Comparison of ENCODE assay signal across 9 cellular contexts in genomic region chr1:39258925-39259244, GRCh38. TPM values are rescaled to one million over a fixed set of nuclear protein-coding genes. Genes with fewer than 3 reads are reported as not detected.
A peak's percentile ranks its signal among the peaks of the same experiment; 100 is the strongest.
DNase-seq lines count a peak whose midpoint lies in the region; ATAC-seq, FAIRE-seq and TF ChIP-seq lines count a peak whose summit lies in the region.
"Had no signal": no experiment of that assay in that cellular context is flagged by ENCODE, and none has a peak within 500 bp of the region (broad histone marks: within the 10 kb centered on the region; RNA-seq: fewer than 3 reads in every experiment).

No MANE protein-coding gene starts in this region.

- no peak for TF ChIP-seq POLR2A in IMR-90 (IDR thresholded peaks at IDR 0.05; ENCODE audit: low read depth, low read length)
- no peak for TF ChIP-seq POLR2A in breast epithelium (IDR thresholded peaks at IDR 0.05)

- H3K9me1 ChIP-seq in IMR-90 (ENCODE audit: insufficient read depth, low read length) = peaks cover 19% of the 10 kb centered on the region

- no TSS peak for BruUV-seq in IMR-90 (replicated peaks; lab: Mats Ljungman, UMichigan)

- no peak overlapping the region for H3K18ac ChIP-seq in IMR-90 (ENCODE audit: low read depth, low read length)

- dilution Hi-C loops in IMR-90 (cut with HindIII; ENCODE audit: low sequenced_read_pairs, unreplicated experiment) = no loop called here

- no peak overlapping the region for H3K56ac ChIP-seq in IMR-90 (ENCODE audit: extremely low read depth, insufficient read depth, low read length)

- no peak overlapping the region for H3K4me2 ChIP-seq in IMR-90 (ENCODE audit: low read depth, low read length)

- H3K4ac ChIP-seq in IMR-90 (ENCODE audit: low read depth, low read length) = 0 out of 2 replicates have a peak overlapping the region, but pooled peaks have one; percentile 40

- H2BK120ac ChIP-seq in IMR-90 (ENCODE audit: low read depth, low read length) = peak overlapping the region; percentile 50

- in situ Hi-C loops in IMR-90 (cut with MboI; ENCODE audit: low sequenced_read_pairs) = loop anchor here (5.0 kb wide), 1 partner anchor 62 kb away; no protein-coding TSS in a partner anchor

- no peak overlapping the region for H4K8ac ChIP-seq in IMR-90 (ENCODE audit: low read depth in 2 of 2, low read length in 2 of 2)

- H3K79me1 ChIP-seq in IMR-90 (ENCODE audit: low read depth in 1 of 2, low read length in 2 of 2) = peaks cover 15 to 63% of the 10 kb centered on the region in 2 experiments

- H3K23ac ChIP-seq in IMR-90 (ENCODE audit: low read depth, low read length) = peak overlapping the region; percentile 27; the same call in 1 of the 2 replicates

- TF ChIP-seq CTCF in CD14-positive monocyte (IDR thresholded peaks at IDR 0.05) = peak; percentile 26
- TF ChIP-seq CTCF in IMR-90 (conservative IDR thresholded peaks at IDR 0.05; ENCODE audit: low read depth, low read length) = no peak
- TF ChIP-seq CTCF in breast epithelium (IDR thresholded peaks at IDR 0.05) = no peak
- TF ChIP-seq CTCF in psoas muscle (IDR thresholded peaks at IDR 0.05) = no peak

- POLR2A ChIA-PET in IMR-90 (lab: Charles Lee; ENCODE audit: unreplicated experiment) = no interaction called here

- no peak overlapping the region for H2AFZ ChIP-seq in IMR-90 (replicated peaks; ENCODE audit: low read length, poor library complexity)

- H4K91ac ChIP-seq in IMR-90 (ENCODE audit: insufficient read depth, low read depth, low read length) = peak overlapping the region; percentile 16; the same call in 1 of the 2 replicates

- no peaks in the 10 kb centered on the region for H3K27me3 Mint-ChIP-seq in CD14-positive monocyte (ENCODE audit: low read depth in 3 of 3)

- peaks cover 41 to 53% of the 10 kb centered on the region in 2 donors for H3K36me3 Mint-ChIP-seq in CD14-positive monocyte

- H3K27ac ChIP-seq in IMR-90 (ENCODE audit: insufficient read depth, low read length) (no peak overlapping the region), breast epithelium (peak overlapping the region; percentile 36 to 59), psoas muscle (peak overlapping the region; percentile 0)

- H4K5ac ChIP-seq in IMR-90 (ENCODE audit: low read depth, low read length) = no peak overlapping the region

- TF ChIP-seq RAD21 in IMR-90 (IDR thresholded peaks at IDR 0.05; ENCODE audit: low read length) = no peak

- H2BK20ac ChIP-seq in IMR-90 (ENCODE audit: low read depth, low read length) = no peak overlapping the region

- H3K36me3 ChIP-seq in IMR-90 (ENCODE audit: control insufficient read depth, insufficient read depth, low read length) (peaks cover 22% of the 10 kb centered on the region), breast epithelium (no peaks in the 10 kb centered on the region), psoas muscle (ENCODE audit: insufficient read depth in 1 of 2, low read depth in 1 of 2) (peaks cover 0 to 53% of the 10 kb centered on the region in 2 donors)

- H3K9ac ChIP-seq in IMR-90 (ENCODE audit: low read depth, low read length) = no peak overlapping the region

- DNase-seq in CD14-positive monocyte (ENCODE audit: low spot score) = no peak
- no peak for DNase-seq in IMR-90
- DNase-seq in breast epithelium (ENCODE audit: low spot score in 2 of 2) = no peak
- no peak for DNase-seq in psoas muscle
- DNase-seq in effector CD8-positive, alpha-beta T cell (lab: John Stamatoyannopoulos, UW) = no peak
- DNase-seq in NCI-H748 (lab: John Stamatoyannopoulos, UW; ENCODE audit: unreplicated experiment) = no peak
- DNase-seq in urothelium cell line (ENCODE audit: low spot score) = no peak
- DNase-seq: SIG-M5 had no signal

- H3K4me3 ChIP-seq in IMR-90 (ENCODE audit: insufficient read depth, low read depth, low read length) = no peak overlapping the region
- H3K4me3 ChIP-seq in breast epithelium = no peak overlapping the region
- H3K4me3 ChIP-seq in psoas muscle = no peak overlapping the region

- H4K20me1 ChIP-seq in IMR-90 (ENCODE audit: insufficient read depth, low read length) = peaks cover 56% of the 10 kb centered on the region

- no peak overlapping the region for H2AK9ac ChIP-seq in IMR-90 (replicated peaks; ENCODE audit: low read depth, low read length, poor library complexity)

- H3K27ac Mint-ChIP-seq in CD14-positive monocyte = peak overlapping the region in 2 of 7 donors; percentile 26

- no peak overlapping the region for H3K4me3 Mint-ChIP-seq in CD14-positive monocyte

- ATAC-seq in IMR-90 (ENCODE audit: low read depth) = no peak
- ATAC-seq in psoas muscle = peak in 3 of 4 donors; percentile 39 to 59 (median 47)
- ATAC-seq in HG03571 (IDR thresholded peaks at IDR 0.05; ENCODE audit: unreplicated experiment) = no peak

- peaks cover 10% of the 10 kb centered on the region for H3K4me1 ChIP-seq in IMR-90 (ENCODE audit: control insufficient read depth, insufficient read depth, low read length)
- H3K4me1 ChIP-seq in breast epithelium = no peaks in the 10 kb centered on the region
- H3K4me1 ChIP-seq in psoas muscle = peaks cover 13% of the 10 kb centered on the region

- H3K9me3 ChIP-seq in IMR-90 (ENCODE audit: control insufficient read depth, insufficient read depth, low read length) (no peaks in the 10 kb centered on the region), breast epithelium (no peaks in the 10 kb centered on the region), psoas muscle (no peaks in the 10 kb centered on the region)

- no peaks in the 10 kb centered on the region for H3K4me1 Mint-ChIP-seq in CD14-positive monocyte

- H2BK5ac ChIP-seq in IMR-90 (ENCODE audit: low read depth, low read length, poor library complexity, severe bottlenecking) = no peak overlapping the region

- intact Hi-C loops in CD14-positive monocyte (cut with micrococcal nuclease) (loop anchor here (1.0 to 5.0 kb wide), 3 partner anchors 67 to 161 kb away; no protein-coding TSS in a partner anchor), IMR-90 (cut with micrococcal nuclease) (loop anchor here (1.0 to 10.0 kb wide), 4 partner anchors 55 to 157 kb away; partner anchors contain the start of gene MACF1), breast epithelium (cut with DNase I; ENCODE audit: low total_unique reads) (no loop called here), psoas muscle (cut with DNase I) (loop anchor here (2.0 to 5.0 kb wide), 5 partner anchors 47 to 156 kb away; no protein-coding TSS in a partner anchor)

- H2AK5ac ChIP-seq in IMR-90 (ENCODE audit: low read depth, low read length) = 0 out of 2 replicates have a peak overlapping the region, but pooled peaks have one; percentile 50

- CTCF ChIA-PET in IMR-90 (lab: Yijun Ruan, JAX) = interaction anchor here (0.6 to 2.4 kb wide), 7 partner anchors 9 to 272 kb away, joined by 3 to 16 read pairs (median 7); partner anchors contain the start of gene MACF1

- peaks cover 0 to 2% (median 0%) of the 10 kb centered on the region in 7 donors for H3K9me3 Mint-ChIP-seq in CD14-positive monocyte

- H3K27me3 ChIP-seq in IMR-90 (ENCODE audit: control insufficient read depth, insufficient read depth, low read length) (no peaks in the 10 kb centered on the region), breast epithelium (no peaks in the 10 kb centered on the region), psoas muscle (ENCODE audit: insufficient read depth in 3 of 3, low read length in 2 of 3) (no peaks in the 10 kb centered on the region)

- H2BK15ac ChIP-seq in IMR-90 (ENCODE audit: low read depth, low read length) = no peak overlapping the region; the same call in 2 of the 3 replicates

- FAIRE-seq in urothelium cell line (lab: Jason Lieb, UNC) = no peak

- no peak overlapping the region for H3K14ac ChIP-seq in IMR-90 (replicated peaks; ENCODE audit: low read depth, low read length)

TF ChIP-seq in IMR-90, 13 proteins besides CTCF, POLR2A, EP300 and RAD21:
- TF ChIP-seq, protein P1, sequence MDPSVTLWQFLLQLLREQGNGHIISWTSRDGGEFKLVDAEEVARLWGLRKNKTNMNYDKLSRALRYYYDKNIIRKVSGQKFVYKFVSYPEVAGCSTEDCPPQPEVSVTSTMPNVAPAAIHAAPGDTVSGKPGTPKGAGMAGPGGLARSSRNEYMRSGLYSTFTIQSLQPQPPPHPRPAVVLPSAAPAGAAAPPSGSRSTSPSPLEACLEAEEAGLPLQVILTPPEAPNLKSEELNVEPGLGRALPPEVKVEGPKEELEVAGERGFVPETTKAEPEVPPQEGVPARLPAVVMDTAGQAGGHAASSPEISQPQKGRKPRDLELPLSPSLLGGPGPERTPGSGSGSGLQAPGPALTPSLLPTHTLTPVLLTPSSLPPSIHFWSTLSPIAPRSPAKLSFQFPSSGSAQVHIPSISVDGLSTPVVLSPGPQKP (IDR thresholded peaks at IDR 0.05; ENCODE audit: borderline replicate concordance, low read depth, low read length) = no peak
- TF ChIP-seq BHLHE40 (IDR thresholded peaks at IDR 0.05; ENCODE audit: low read depth, low read length) (no peak), FOS (IDR thresholded peaks at IDR 0.05; ENCODE audit: low read depth, low read length) (no peak), RFX5 (IDR thresholded peaks at IDR 0.05; ENCODE audit: low read depth, low read length) (no peak), NFE2L2 (IDR thresholded peaks at IDR 0.05; ENCODE audit: low read depth, low read length) (no peak), MAFK (IDR thresholded peaks at IDR 0.05; ENCODE audit: low read depth, low read length) (no peak), CEBPB (IDR thresholded peaks at IDR 0.05; ENCODE audit: low read depth, low read length) (no peak), CHD1 (IDR thresholded peaks at IDR 0.05; ENCODE audit: low read depth, low read length) (no peak), USF2 (IDR thresholded peaks at IDR 0.05; ENCODE audit: low read depth, low read length) (no peak), MAZ (IDR thresholded peaks at IDR 0.05; ENCODE audit: borderline replicate concordance, low read depth, low read length) (no peak), RCOR1 (IDR thresholded peaks at IDR 0.05; ENCODE audit: insufficient replicate concordance, low read length) (no peak), MXI1 (IDR thresholded peaks at IDR 0.05; ENCODE audit: borderline replicate concordance, low read depth, low read length) (no peak), SMC3 (IDR thresholded peaks at IDR 0.05; ENCODE audit: low read depth, low read length) (no peak)

RNA-seq across cellular contexts. Expression of gene MACF1, which starts 54.4 kb away (rescaled TPM):
- 1 to 10 TPM; 3.4 to 4.5 TPM for polyA plus RNA-seq in CD14-positive monocyte
- 368 and 369 TPM in 2 replicates for total RNA-seq in IMR-90 (2012; rRNA removed)
- polyA plus RNA-seq in IMR-90 (2012; rRNA removed) = 56.3 and 67.6 TPM in 2 replicates
- 24.9 and 28.6 TPM in 2 replicates for polyA plus RNA-seq in IMR-90 (2012; cell fraction: cytosol; rRNA removed)
- 141 and 243 TPM in 2 replicates for polyA plus RNA-seq in IMR-90 (2012; cell fraction: nucleus; rRNA removed; ENCODE audit: low replicate concordance)
- total RNA-seq in breast epithelium = 100 to 1,000 TPM; 279 to 350 (median 325) TPM
- 100 to 1,000 TPM in 2 of 4 donors, 10 to 100 TPM in 2; 71.4 to 162 (median 124) TPM for total RNA-seq in psoas muscle
- 10 to 100 TPM; 38.9 to 67.1 (median 53.8) TPM for polyA plus RNA-seq in psoas muscle

Comparison
In these comparisons a context has a peak if more than half of its experiments do, and no peak if none do; other contexts are left out.
1. ATAC-seq: peak in psoas muscle (3 of 4); none in IMR-90 (single experiment) and HG03571 (single experiment).